ENCODE assay signal across 17 cellular contexts in genomic region chr6:134426623-134427022, GRCh38.
DNase-seq lines count a peak whose midpoint lies in the region; ATAC-seq, FAIRE-seq and TF ChIP-seq lines count a peak whose summit lies in the region.
"Had no signal": no experiment of that assay in that cellular context is flagged by ENCODE, and none has a peak within 500 bp of the region (broad histone marks: within the 10 kb centered on the region; RNA-seq: fewer than 3 reads in every experiment).

No MANE protein-coding gene starts in this region.

- H2AFZ ChIP-seq in K562 (ENCODE audit: low read depth, low read length) (peak overlapping the region; percentile 2; the same call in 1 of the 2 replicates), parathyroid adenoma (peak overlapping the region; percentile 31)

- peaks cover 5% of the 10 kb centered on the region for H3K36me3 Mint-ChIP-seq in activated naive CD8-positive, alpha-beta T cell treated with anti-CD3 and anti-CD28 coated beads, Interleukin-2, amount 10 ng/mL, durations not matched to agents 7 days and 5 days
- H3K36me3 Mint-ChIP-seq in activated naive CD8-positive, alpha-beta T cell treated with anti-CD3 and anti-CD28 coated beads for 36 hours, result no peaks in the 10 kb centered on the region

- TF ChIP-seq POLR2A in K562 (conservative IDR thresholded peaks at IDR 0.05) (no peak), gastroesophageal sphincter (IDR thresholded peaks at IDR 0.05) (no peak)

- H3K4me1 ChIP-seq in BLaER1 treated with 17β-estradiol and CSF1 and Interleukin-3, amounts not matched to agents 10 nM and 100 nM, result peaks cover 31 to 74% (median 43%) of the 10 kb centered on the region in 10 experiments
- H3K4me1 ChIP-seq in K562 (replicated peaks in 1 of 2; ENCODE audit: control insufficient read depth in 2 of 2, insufficient read depth in 2 of 2, low read length in 2 of 2) (peaks cover 0 to 4% of the 10 kb centered on the region in 2 experiments; a peak in 3 of 5 replicates), parathyroid adenoma (peaks cover 8% of the 10 kb centered on the region), gastroesophageal sphincter (no peaks in the 10 kb centered on the region)
- H3K4me1 ChIP-seq: BE2C had no signal

- no peaks in the 10 kb centered on the region for H4K20me1 ChIP-seq in BLaER1 treated with 17β-estradiol and CSF1 and Interleukin-3, amounts not matched to agents 10 nM and 100 nM
- no peaks in the 10 kb centered on the region for H4K20me1 ChIP-seq in K562 (replicated peaks; ENCODE audit: control insufficient read depth, insufficient read depth, low read length)

- intact Hi-C loops in K562 (cut with micrococcal nuclease), result no loop called here

- H3K27me3 Mint-ChIP-seq in activated naive CD8-positive, alpha-beta T cell treated with anti-CD3 and anti-CD28 coated beads, Interleukin-2, amount 10 ng/mL, durations not matched to agents 7 days and 5 days, result no peaks in the 10 kb centered on the region
- H3K27me3 Mint-ChIP-seq in activated naive CD8-positive, alpha-beta T cell treated with anti-CD3 and anti-CD28 coated beads for 36 hours, result no peaks in the 10 kb centered on the region

- H3K79me2 ChIP-seq in K562 (ENCODE audit: control insufficient read depth, insufficient read depth, low read length) (no peaks in the 10 kb centered on the region), parathyroid adenoma (no peaks in the 10 kb centered on the region)

- CTCF ChIA-PET in K562 (lab: Yijun Ruan, JAX; ENCODE audit: low intra/inter-chr PET ratio), result no interaction called here

- H3K27me3 ChIP-seq in BLaER1 treated with 17β-estradiol and CSF1 and Interleukin-3, amounts not matched to agents 10 nM and 100 nM, result no peaks in the 10 kb centered on the region
- no peaks in the 10 kb centered on the region for H3K27me3 ChIP-seq in K562 (ENCODE audit: control insufficient read depth in 2 of 2, insufficient read depth in 2 of 2, low read length in 2 of 2)
- no peaks in the 10 kb centered on the region for H3K27me3 ChIP-seq in parathyroid adenoma (ENCODE audit: control insufficient read depth, insufficient read depth, low read length)
- no peaks in the 10 kb centered on the region for H3K27me3 ChIP-seq in gastroesophageal sphincter
- H3K27me3 ChIP-seq: BE2C had no signal

- peaks cover 9% of the 10 kb centered on the region for H3K4me1 Mint-ChIP-seq in activated naive CD8-positive, alpha-beta T cell treated with anti-CD3 and anti-CD28 coated beads, Interleukin-2, amount 10 ng/mL, durations not matched to agents 7 days and 5 days
- H3K4me1 Mint-ChIP-seq in activated naive CD8-positive, alpha-beta T cell treated with anti-CD3 and anti-CD28 coated beads for 36 hours, result peaks cover 6% of the 10 kb centered on the region
- H3K4me1 Mint-ChIP-seq: CD8-positive, alpha-beta memory T cell had no signal

- no TSS peak for BruUV-seq in K562 (replicated peaks; lab: Mats Ljungman, UMichigan)

- H3K27ac ChIP-seq in BLaER1 treated with 17β-estradiol and CSF1 and Interleukin-3, amounts not matched to agents 10 nM and 100 nM, result peak overlapping the region in 2 of 11 experiments; percentile 1 to 51; a peak in 3 of 22 replicates
- H3K27ac ChIP-seq in K562 (ENCODE audit: extremely low read depth, low read depth, low read length) (no peak overlapping the region), parathyroid adenoma (no peak overlapping the region), gastroesophageal sphincter (no peak overlapping the region)

- peaks cover 1% of the 10 kb centered on the region for H3K9me3 Mint-ChIP-seq in activated naive CD8-positive, alpha-beta T cell treated with anti-CD3 and anti-CD28 coated beads, Interleukin-2, amount 10 ng/mL, durations not matched to agents 7 days and 5 days
- no peaks in the 10 kb centered on the region for H3K9me3 Mint-ChIP-seq in activated naive CD8-positive, alpha-beta T cell treated with anti-CD3 and anti-CD28 coated beads for 36 hours
- H3K9me3 Mint-ChIP-seq: CD8-positive, alpha-beta memory T cell had no signal

- H3K9me3 ChIP-seq in BLaER1 treated with 17β-estradiol and CSF1 and Interleukin-3, amounts not matched to agents 10 nM and 100 nM (replicated peaks in 1 of 11), result peaks cover 0 to 5% (median 0%) of the 10 kb centered on the region in 11 experiments; a peak in 3 of 22 replicates
- no peaks in the 10 kb centered on the region for H3K9me3 ChIP-seq in K562 (replicated peaks; ENCODE audit: control insufficient read depth, insufficient read depth, low read depth, low read length)
- no peaks in the 10 kb centered on the region for H3K9me3 ChIP-seq in parathyroid adenoma (ENCODE audit: control insufficient read depth, low read length)
- H3K9me3 ChIP-seq in gastroesophageal sphincter, result no peaks in the 10 kb centered on the region
- H3K9me3 ChIP-seq: BE2C, Caco-2 had no signal

- no peak for TF ChIP-seq RAD21 in K562 (CRISPR knock-in tag; conservative IDR thresholded peaks at IDR 0.05 in 1 of 2, IDR thresholded peaks at IDR 0.05 in 1 of 2)

- in situ Hi-C loops in K562 (cut with MboI), result no loop called here

- POLR2A ChIA-PET in activated naive CD8-positive, alpha-beta T cell treated with anti-CD3 and anti-CD28 coated beads, Interleukin-2, amount 10 ng/mL, durations not matched to agents 7 days and 5 days (lab: Charles Lee), result no interaction called here
- POLR2A ChIA-PET in K562 (lab: Yijun Ruan, JAX), result interaction anchor here (2.4 kb wide), 1 partner anchor 10 kb away, joined by 5 read pairs; no protein-coding TSS in a partner anchor

- ATAC-seq in activated naive CD8-positive, alpha-beta T cell treated with anti-CD3 and anti-CD28 coated beads, Interleukin-2, amount 10 ng/mL, durations not matched to agents 7 days and 5 days (ENCODE audit: low read depth), result no peak
- ATAC-seq in K562 (no peak), HG03469 (IDR thresholded peaks at IDR 0.05; ENCODE audit: unreplicated experiment) (no peak), gastroesophageal sphincter (no peak)

- H3K9me1 ChIP-seq in K562 (ENCODE audit: control insufficient read depth, insufficient read depth, low read length), result no peaks in the 10 kb centered on the region

- WGBS in K562 (ENCODE audit: insufficient coverage, low coverage, missing lambda C conversion rate), result 30% methylated on average over 4 of the region's 4 CpGs
- 20 to 76% methylated on average over 1 to 4 of the region's 4 CpGs for WGBS in gastroesophageal sphincter (ENCODE audit: low coverage in 1 of 2), 2 donors

- TF ChIP-seq EP300 in K562 (IDR thresholded peaks at IDR 0.05; ENCODE audit: low read length), result no peak
- TF ChIP-seq EP300 in gastroesophageal sphincter (IDR thresholded peaks at IDR 0.05), result no peak

- H3K27ac Mint-ChIP-seq in activated naive CD8-positive, alpha-beta T cell treated with anti-CD3 and anti-CD28 coated beads, Interleukin-2, amount 10 ng/mL, durations not matched to agents 7 days and 5 days, result peak overlapping the region; percentile 37
- H3K27ac Mint-ChIP-seq in activated naive CD8-positive, alpha-beta T cell treated with anti-CD3 and anti-CD28 coated beads for 36 hours, result no peak overlapping the region
- H3K27ac Mint-ChIP-seq: H9 had no signal

- no peaks in the 10 kb centered on the region for H3K36me3 ChIP-seq in BLaER1 treated with 17β-estradiol and CSF1 and Interleukin-3, amounts not matched to agents 10 nM and 100 nM
- H3K36me3 ChIP-seq in K562 (ENCODE audit: control insufficient read depth, insufficient read depth, low read length) (no peaks in the 10 kb centered on the region), parathyroid adenoma (ENCODE audit: control insufficient read depth, insufficient read depth, low read length) (no peaks in the 10 kb centered on the region), gastroesophageal sphincter (no peaks in the 10 kb centered on the region)
- H3K36me3 ChIP-seq: BE2C had no signal

- FAIRE-seq in K562 (lab: Jason Lieb, UNC), result no peak

- H3K4me2 ChIP-seq in BLaER1 treated with 17β-estradiol and CSF1 and Interleukin-3, amounts not matched to agents 10 nM and 100 nM, result peak overlapping the region; percentile 39 to 74 (median 59); a peak in 19 of 22 replicates
- H3K4me2 ChIP-seq in K562 (ENCODE audit: insufficient read depth, low read length), result no peak overlapping the region
- H3K4me2 ChIP-seq in parathyroid adenoma (ENCODE audit: low read length), result no peak overlapping the region

- no peak for TF ChIP-seq CTCF in K562 (IDR thresholded peaks at IDR 0.05 in 2 of 3, conservative IDR thresholded peaks at IDR 0.05 in 1 of 3; ENCODE audit: insufficient read depth in 2 of 3, low read depth in 1 of 3, low read length in 3 of 3)
- TF ChIP-seq CTCF in parathyroid adenoma (IDR thresholded peaks at IDR 0.05), result no peak
- TF ChIP-seq CTCF in gastroesophageal sphincter (IDR thresholded peaks at IDR 0.05), result no peak

- H3K4me3 Mint-ChIP-seq in activated naive CD8-positive, alpha-beta T cell treated with anti-CD3 and anti-CD28 coated beads, Interleukin-2, amount 10 ng/mL, durations not matched to agents 7 days and 5 days, result no peak overlapping the region
- H3K4me3 Mint-ChIP-seq in activated naive CD8-positive, alpha-beta T cell treated with anti-CD3 and anti-CD28 coated beads for 36 hours, result no peak overlapping the region
- H3K4me3 Mint-ChIP-seq: CD8-positive, alpha-beta memory T cell; H9 had no signal

- no peak overlapping the region for H3K9ac ChIP-seq in BLaER1 treated with 17β-estradiol and CSF1 and Interleukin-3, amounts not matched to agents 10 nM and 100 nM
- H3K9ac ChIP-seq in K562 (ENCODE audit: insufficient read depth in 1 of 2, low read depth in 2 of 2, low read length in 2 of 2) (no peak overlapping the region), parathyroid adenoma (no peak overlapping the region)

- H3K4me3 ChIP-seq in BLaER1 treated with 17β-estradiol and CSF1 and Interleukin-3, amounts not matched to agents 10 nM and 100 nM, result no peak overlapping the region
- no peak overlapping the region for H3K4me3 ChIP-seq in K562
- H3K4me3 ChIP-seq in parathyroid adenoma (ENCODE audit: low read depth, low read length), result no peak overlapping the region
- H3K4me3 ChIP-seq in gastroesophageal sphincter, result no peak overlapping the region

- no peak for DNase-seq in activated naive CD8-positive, alpha-beta T cell treated with anti-CD3 and anti-CD28 coated beads, Interleukin-2, amount 10 ng/mL, durations not matched to agents 7 days and 5 days
- DNase-seq in activated naive CD8-positive, alpha-beta T cell treated with anti-CD3 and anti-CD28 coated beads for 36 hours, result no peak
- DNase-seq in K562 (ENCODE audit: extremely low read depth in 1 of 4, low spot score in 3 of 4) (no peak), NOMO-1 treated with dmso at 0.1 percent for 144 hours (lab: John Stamatoyannopoulos, UW; ENCODE audit: unreplicated experiment) (no peak)
- DNase-seq: 8988T; ACHN; BE2C; Caco-2; CD8-positive, alpha-beta memory T cell; DMS53; GF-D8; GOT3; H9 had no signal

TF ChIP-seq in K562, 482 proteins besides CTCF, POLR2A, EP300 and RAD21:
- TF ChIP-seq ZFPM2 (CRISPR knock-in tag; IDR thresholded peaks at IDR 0.05) (no peak), FOXM1 (IDR thresholded peaks at IDR 0.05; ENCODE audit: low read depth) (no peak), FOXM1 (CRISPR knock-in tag; IDR thresholded peaks at IDR 0.05; ENCODE audit: low read depth) (no peak), NCOR1 (IDR thresholded peaks at IDR 0.05) (no peak), LEF1 (IDR thresholded peaks at IDR 0.05) (no peak)

Comparison
In these comparisons a context has a peak if more than half of its experiments do, and no peak if none do; other contexts are left out.
1. H3K4me2 ChIP-seq: peak in BLaER1 treated with 17β-estradiol and CSF1 and Interleukin-3, amounts not matched to agents 10 nM and 100 nM (11 of 11); none in K562 (single experiment) and parathyroid adenoma (single experiment).